Comparison of ENCODE assay signal across 8 cellular contexts in genomic region chr1:84089470-84090261, GRCh38. TPM values are rescaled to one million over a fixed set of nuclear protein-coding genes. Genes with fewer than 3 reads are reported as not detected.
DNase-seq lines count a peak whose midpoint lies in the region; ATAC-seq lines count a peak whose summit lies in the region.

No MANE protein-coding gene starts in this region.

- no peaks in the 10 kb centered on the region for H3K9me3 Mint-ChIP-seq in central memory CD8-positive, alpha-beta T cell

- ATAC-seq in activated CD4-positive, CD25-positive, alpha-beta regulatory T cell treated with anti-CD3 and anti-CD28 coated beads, Interleukin-2, amount 50 U/mL, for 24 hours, result peak; percentile 59 to 68
- peak; percentile 29 for ATAC-seq in central memory CD8-positive, alpha-beta T cell (replicated peaks; ENCODE audit: extremely low read depth, poor library complexity, severe bottlenecking)
- ATAC-seq in HG03457 (IDR thresholded peaks at IDR 0.05; ENCODE audit: unreplicated experiment), result no peak

- peaks cover 23% of the 10 kb centered on the region for H3K4me1 Mint-ChIP-seq in central memory CD8-positive, alpha-beta T cell

- H3K27ac Mint-ChIP-seq in central memory CD8-positive, alpha-beta T cell (ENCODE audit: low read depth), result peak overlapping the region; percentile 61

- DNase-seq in activated CD4-positive, CD25-positive, alpha-beta regulatory T cell (lab: John Stamatoyannopoulos, UW), result no peak
- DNase-seq in NCI-H226 (peak; percentile 92), renal cortical epithelial cell (ENCODE audit: low read depth) (peak; percentile 55), D341Med (ENCODE audit: low spot score) (no peak), epidermal melanocyte (ENCODE audit: insufficient read length, low spot score) (no peak)
- no peak for DNase-seq in central memory CD8-positive, alpha-beta T cell (ENCODE audit: low spot score in 2 of 2)

- H3K36me3 Mint-ChIP-seq in central memory CD8-positive, alpha-beta T cell (ENCODE audit: insufficient read depth), result peaks cover 2% of the 10 kb centered on the region

- peak overlapping the region; percentile 2 for H3K4me3 Mint-ChIP-seq in central memory CD8-positive, alpha-beta T cell

- H3K27me3 Mint-ChIP-seq in central memory CD8-positive, alpha-beta T cell, result no peaks in the 10 kb centered on the region

RNA-seq across cellular contexts. Expression of gene PRKACB, which starts 54.4 kb away (rescaled TPM):
- 11.6 and 33.1 TPM in 2 replicates for total RNA-seq in renal cortical epithelial cell

Comparison
In these comparisons a context has a peak if more than half of its experiments do, and no peak if none do; other contexts are left out.
1. DNase-seq: peak in NCI-H226 (single experiment) and renal cortical epithelial cell (single experiment); none in activated CD4-positive, CD25-positive, alpha-beta regulatory T cell (0 of 4), central memory CD8-positive, alpha-beta T cell (0 of 2), D341Med (single experiment) and epidermal melanocyte (single experiment).